ENCODE assay signal across 8 cellular contexts in genomic region chr22:29306175-29306829, GRCh38. TPM values are rescaled to one million over a fixed set of nuclear protein-coding genes. Genes with fewer than 3 reads are reported as not detected.
A peak's percentile ranks its signal among the peaks of the same experiment; 100 is the strongest.
DNase-seq lines count a peak whose midpoint lies in the region; ATAC-seq and TF ChIP-seq lines count a peak whose summit lies in the region.

Gene GAS2L1 (plus strand): TSS chr22:29306650. CDS start chr22:29308106, 1,456 bp downstream.

- H3K4me3 ChIP-seq in esophagus muscularis mucosa (peak within 1 kb of the TSS; percentile 88 to 99 (median 96)), mononuclear cell (ENCODE audit: low read length) (peak within 1 kb of the TSS; percentile 45)

- TF ChIP-seq POLR2A in esophagus muscularis mucosa (IDR thresholded peaks at IDR 0.05; ENCODE audit: low read depth), result no peak

- TF ChIP-seq CTCF in GM12872 (IDR thresholded peaks at IDR 0.05; ENCODE audit: insufficient read depth, low read depth, low read length) (peak; percentile 34; the same call in 1 of the 3 replicates), esophagus muscularis mucosa (IDR thresholded peaks at IDR 0.05) (peak; percentile 83 to 90 (median 85))

- H3K27ac ChIP-seq in esophagus muscularis mucosa (replicated peaks in 1 of 4) (peak within 1 kb of the TSS; percentile 92 to 97 (median 94)), temporal lobe (ENCODE audit: low read depth, low read length) (peak within 1 kb of the TSS; percentile 87)

- H3K9me3 ChIP-seq in esophagus muscularis mucosa (no peaks in the 10 kb centered on the region), mononuclear cell (ENCODE audit: low read depth, low read length) (no peaks in the 10 kb centered on the region)

- intact Hi-C loops in esophagus muscularis mucosa (cut with DNase I), result loop anchor here (1.0 to 2.0 kb wide), 3 partner anchors 38 to 82 kb away; partner anchors contain the start of genes AP1B1 and EWSR1

- H3K27me3 ChIP-seq in esophagus muscularis mucosa (no peaks in the 10 kb centered on the region), mononuclear cell (ENCODE audit: insufficient read depth, low read length) (peaks cover 12% of the 10 kb centered on the region)

- H3K36me3 ChIP-seq in esophagus muscularis mucosa, result peaks cover 0 to 6% (median 3%) of the 10 kb centered on the region in 4 donors

- 3% methylated on average over 8 of the region's 40 CpGs for WGBS in esophagus muscularis mucosa

- no peak for ATAC-seq in HG02973 (IDR thresholded peaks at IDR 0.05; ENCODE audit: unreplicated experiment)

- DNase-seq in AG08395 (ENCODE audit: low spot score) (peak; percentile 93), NCI-H446 treated with DMSO at 0.1 percent for 48 hours (lab: John Stamatoyannopoulos, UW) (peak; percentile 49), activated T-cell treated with anti-CD3 and anti-CD28 coated beads for 24 hours (ENCODE audit: low read depth) (peak; percentile 31), esophagus muscularis mucosa (ENCODE audit: extremely low spot score) (no peak)

- TF ChIP-seq EP300 in esophagus muscularis mucosa (IDR thresholded peaks at IDR 0.05), result no peak

- peaks cover 46 to 70% (median 66%) of the 10 kb centered on the region in 4 donors for H3K4me1 ChIP-seq in esophagus muscularis mucosa
- peaks cover 37% of the 10 kb centered on the region for H3K4me1 ChIP-seq in mononuclear cell (ENCODE audit: insufficient read depth, low read length)

RNA-seq across cellular contexts. Expression of gene GAS2L1, which starts in this region (rescaled TPM):
- total RNA-seq in esophagus muscularis mucosa, result 10 to 100 TPM; 25.8 to 63.9 (median 38.8) TPM
- total RNA-seq in mononuclear cell, result 7.9 TPM
- 3.7 TPM for total RNA-seq in temporal lobe
